Comparison of ENCODE assay signal across 20 cellular contexts in genomic region chr2:219592721-219593120, GRCh38. TPM values are rescaled to one million over a fixed set of nuclear protein-coding genes. Genes with fewer than 3 reads are reported as not detected.
DNase-seq lines count a peak whose midpoint lies in the region; TF ChIP-seq lines count a peak whose summit lies in the region.
"Had no signal": no experiment of that assay in that cellular context is flagged by ENCODE, and none has a peak within 500 bp of the region (broad histone marks: within the 10 kb centered on the region; RNA-seq: fewer than 3 reads in every experiment).

No MANE protein-coding gene starts in this region.

- 0 out of 2 replicates have a peak overlapping the region, but pooled peaks have one; percentile 36 for H3K9ac ChIP-seq in HUES64 (ENCODE audit: low read depth, low read length)

- no peak overlapping the region for H3K4me2 ChIP-seq in osteoblast (ENCODE audit: insufficient read depth, low read length)

- H3K36me3 ChIP-seq in HUES64 (ENCODE audit: insufficient read depth, low read length) (no peaks in the 10 kb centered on the region), osteoblast (ENCODE audit: insufficient read depth, low read length) (no peaks in the 10 kb centered on the region)
- H3K36me3 ChIP-seq: left lung, sigmoid colon, uterus had no signal

- H3K4me3 ChIP-seq in HUES64 (ENCODE audit: low read length) = no peak overlapping the region
- H3K4me3 ChIP-seq in osteoblast (ENCODE audit: insufficient read depth, low read length) = no peak overlapping the region
- H3K4me3 ChIP-seq: left lung, sigmoid colon, uterus had no signal

- H3K27ac ChIP-seq in HUES64 (ENCODE audit: low read depth, low read length) (no peak overlapping the region), osteoblast (ENCODE audit: low read depth, low read length) (no peak overlapping the region)
- H3K27ac ChIP-seq: HL-60, left lung, sigmoid colon, uterus had no signal

- peaks cover 0 to 1% (median 0%) of the 10 kb centered on the region in 7 donors for H3K9me3 Mint-ChIP-seq in CD14-positive monocyte
- H3K9me3 Mint-ChIP-seq: activated B cell treated with CpG ODN at 0.5 μM for 24 hours; activated CD8-positive, alpha-beta T cell treated with anti-CD3 and anti-CD28 coated beads for 36 hours; IgD-negative memory B cell; natural killer cell had no signal

- H3K4me3 Mint-ChIP-seq in CD14-positive monocyte = no peak overlapping the region
- H3K4me3 Mint-ChIP-seq: activated B cell treated with CpG ODN at 0.5 μM for 24 hours; activated CD8-positive, alpha-beta T cell treated with anti-CD3 and anti-CD28 coated beads for 36 hours; natural killer cell had no signal

- DNase-seq in dedifferentiated amniotic fluid mesenchymal stem cell (ENCODE audit: extremely low spot score) (peak; percentile 48), osteoblast (ENCODE audit: insufficient read length, low spot score, missing footprints) (no peak), CD14-positive monocyte (ENCODE audit: low spot score) (no peak), DMS79 (lab: John Stamatoyannopoulos, UW) (no peak)
- no peak for DNase-seq in activated T-cell treated with anti-CD3 and anti-CD28 coated beads, Interleukin-2, amount 50 U/mL, for 1 hour
- DNase-seq: activated B cell treated with CpG ODN at 0.5 μM for 24 hours; activated CD8-positive, alpha-beta T cell treated with anti-CD3 and anti-CD28 coated beads for 36 hours; amniotic stem cell; CD4-positive, CD25-positive, alpha-beta regulatory T cell; cortex of kidney; left lung; natural killer cell; NCI-H446; Right ventricle myocardium superior; sigmoid colon; SW 1271; uterus had no signal

- 89% methylated on average over 6 of the region's 6 CpGs for WGBS in HUES64

- H3K79me2 ChIP-seq in osteoblast (ENCODE audit: insufficient read depth, low read length) = no peaks in the 10 kb centered on the region

- intact Hi-C loops in CD14-positive monocyte (cut with micrococcal nuclease) = no loop called here

- H3K4me1 ChIP-seq in HUES64 (ENCODE audit: insufficient read depth, low read length) (peaks cover 18% of the 10 kb centered on the region), osteoblast (ENCODE audit: insufficient read depth, low read length) (peaks cover 11% of the 10 kb centered on the region)
- H3K4me1 ChIP-seq: uterus had no signal

- TF ChIP-seq CTCF in osteoblast (IDR thresholded peaks at IDR 0.05; ENCODE audit: extremely low read depth, low read depth, low read length) (no peak), CD14-positive monocyte (IDR thresholded peaks at IDR 0.05) (no peak)

- H3K36me3 Mint-ChIP-seq in CD14-positive monocyte = no peaks in the 10 kb centered on the region
- H3K36me3 Mint-ChIP-seq: CD4-positive, CD25-positive, alpha-beta regulatory T cell; natural killer cell had no signal

- H2AFZ ChIP-seq in osteoblast (ENCODE audit: low read length) = peak overlapping the region; percentile 70

- H3K27me3 ChIP-seq in HUES64 (ENCODE audit: insufficient read depth, low read length) = no peaks in the 10 kb centered on the region
- H3K27me3 ChIP-seq in osteoblast (ENCODE audit: insufficient read depth, low read length) = no peaks in the 10 kb centered on the region
- H3K27me3 ChIP-seq: left lung, sigmoid colon, uterus had no signal

- H3K9me3 ChIP-seq in HUES64 (ENCODE audit: insufficient read depth, low read depth, low read length) (no peaks in the 10 kb centered on the region), osteoblast (ENCODE audit: low read depth, low read length) (no peaks in the 10 kb centered on the region)
- H3K9me3 ChIP-seq: left lung, sigmoid colon, uterus had no signal

- H3K4me1 Mint-ChIP-seq in CD14-positive monocyte = peaks cover 8% of the 10 kb centered on the region

- peaks cover 6 to 16% (median 7%) of the 10 kb centered on the region in 3 donors for H3K27me3 Mint-ChIP-seq in CD14-positive monocyte (ENCODE audit: low read depth in 3 of 3)
- H3K27me3 Mint-ChIP-seq: activated CD8-positive, alpha-beta T cell treated with anti-CD3 and anti-CD28 coated beads for 36 hours had no signal

- no peak overlapping the region for H3K27ac Mint-ChIP-seq in CD14-positive monocyte
- H3K27ac Mint-ChIP-seq: activated B cell treated with CpG ODN at 0.5 μM for 24 hours; activated CD8-positive, alpha-beta T cell treated with anti-CD3 and anti-CD28 coated beads for 36 hours; IgD-negative memory B cell; natural killer cell had no signal

- H4K20me1 ChIP-seq in osteoblast (ENCODE audit: insufficient read depth, low read length) = no peaks in the 10 kb centered on the region

RNA-seq across cellular contexts. Expression of gene STK11IP, which starts 4.9 kb away (rescaled TPM):
- 16.6 TPM for polyA plus RNA-seq in HUES64 (2013, experiment 1 of 2)
- 14.9 TPM for polyA plus RNA-seq in HUES64 (2013, experiment 2 of 2)
- total RNA-seq in osteoblast = 19.4 and 22.1 TPM in 2 replicates
- polyA plus RNA-seq in CD14-positive monocyte = 10 to 100 TPM; 13.0 to 15.7 TPM

RNA-seq across cellular contexts. Expression of gene INHA, which starts 20.6 kb away (rescaled TPM):
- polyA plus RNA-seq in HUES64 (2013, experiment 1 of 2) = 0.30 TPM
- 0.51 TPM for polyA plus RNA-seq in HUES64 (2013, experiment 2 of 2)
- under 0.01 and 0.29 TPM in 2 replicates for total RNA-seq in osteoblast
- polyA plus RNA-seq in CD14-positive monocyte = not detected
- total RNA-seq: activated B cell treated with CpG ODN at 0.5 μM for 24 hours; activated CD8-positive, alpha-beta T cell treated with anti-CD3 and anti-CD28 coated beads for 36 hours; CD4-positive, CD25-positive, alpha-beta regulatory T cell; natural killer cell had no signal
- polyA plus RNA-seq: CD4-positive, CD25-positive, alpha-beta regulatory T cell; IgD-negative memory B cell had no signal

RNA-seq across cellular contexts. Expression of gene OBSL1, which starts 21.4 kb away (rescaled TPM):
- 56.3 TPM for polyA plus RNA-seq in HUES64 (2013, experiment 1 of 2)
- 65.5 TPM for polyA plus RNA-seq in HUES64 (2013, experiment 2 of 2)
- 60.4 and 65.9 TPM in 2 replicates for total RNA-seq in osteoblast
- polyA plus RNA-seq in CD14-positive monocyte = not detected
- total RNA-seq: activated B cell treated with CpG ODN at 0.5 μM for 24 hours had no signal
- polyA plus RNA-seq: CD4-positive, CD25-positive, alpha-beta regulatory T cell; IgD-negative memory B cell had no signal

RNA-seq across cellular contexts. Expression of gene SLC4A3, which starts 34.7 kb away (rescaled TPM):
- 3.5 TPM for polyA plus RNA-seq in HUES64 (2013, experiment 1 of 2)
- 2.9 TPM for polyA plus RNA-seq in HUES64 (2013, experiment 2 of 2)
- total RNA-seq in osteoblast = 2.5 and 3.8 TPM in 2 replicates
- not detected for polyA plus RNA-seq in CD14-positive monocyte
- total RNA-seq: activated B cell treated with CpG ODN at 0.5 μM for 24 hours; activated CD8-positive, alpha-beta T cell treated with anti-CD3 and anti-CD28 coated beads for 36 hours; CD4-positive, CD25-positive, alpha-beta regulatory T cell had no signal
- polyA plus RNA-seq: CD4-positive, CD25-positive, alpha-beta regulatory T cell; IgD-negative memory B cell had no signal

RNA-seq across cellular contexts. Expression of gene TMEM198, which starts 48.9 kb away (rescaled TPM):
- 6.3 TPM for polyA plus RNA-seq in HUES64 (2013, experiment 1 of 2)
- polyA plus RNA-seq in HUES64 (2013, experiment 2 of 2) = 5.6 TPM
- 1.1 and 1.5 TPM in 2 replicates for total RNA-seq in osteoblast
- polyA plus RNA-seq in CD14-positive monocyte = not detected
- polyA plus RNA-seq: CD4-positive, CD25-positive, alpha-beta regulatory T cell had no signal
